Comparison of ENCODE assay signal across 21 cellular contexts in the genomic region with DNA sequence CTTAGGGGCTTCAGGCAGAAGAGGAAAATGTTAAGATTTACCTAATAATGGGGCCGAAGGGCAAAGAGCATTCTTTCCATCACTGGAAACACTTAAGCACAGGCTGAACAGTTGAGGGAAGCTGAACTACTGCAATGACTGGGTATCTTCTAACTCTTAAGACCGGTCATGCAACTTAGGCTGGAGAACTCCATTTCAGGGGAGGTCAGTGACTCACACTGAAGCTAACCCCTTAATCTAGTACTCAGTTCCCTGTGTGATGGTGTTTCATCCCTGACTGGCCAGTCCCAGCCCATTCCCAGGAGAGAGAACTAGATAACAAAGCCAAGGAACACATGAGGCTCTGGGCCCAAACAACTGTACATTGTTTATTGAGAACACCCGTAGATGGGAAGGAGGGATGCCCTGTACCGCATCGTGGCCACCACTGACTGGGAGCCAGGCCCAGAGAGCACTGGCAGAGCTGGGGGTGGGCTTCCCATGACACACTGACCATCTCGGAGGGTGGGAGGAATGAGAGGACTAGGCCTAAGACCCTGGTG. TPM values are rescaled to one million over a fixed set of nuclear protein-coding genes. Genes with fewer than 3 reads are reported as not detected.
DNase-seq lines count a peak whose midpoint lies in the region; ATAC-seq, FAIRE-seq and TF ChIP-seq lines count a peak whose summit lies in the region.
"Had no signal": no experiment of that assay in that cellular context is flagged by ENCODE, and none has a peak within 500 bp of the region (broad histone marks: within the 10 kb centered on the region; RNA-seq: fewer than 3 reads in every experiment).

No MANE protein-coding gene starts in this region.

- DNase-seq in HFFc6 (no peak), H1 (ENCODE audit: low read depth in 1 of 2, low spot score in 2 of 2) (no peak), nephron progenitor cell (no peak), Ammon's horn (ENCODE audit: low spot score) (no peak), neuronal stem cell (ENCODE audit: low spot score) (no peak)
- DNase-seq: activated CD4-positive, alpha-beta T cell treated with anti-CD3 and anti-CD28 coated beads, Interleukin-2, amount 50 U/mL, for 1 hour; activated T-cell treated with anti-CD3 and anti-CD28 coated beads, Interleukin-2, amount 50 U/mL, for 4 hours; BE2C; DMS53; H9; NCI-H1417; NCI-H2171 treated with DMSO at 0.1 percent for 48 hours; stimulated activated CD4-positive, alpha-beta T cell treated with anti-CD3 and anti-CD28 coated beads, Interleukin-4, amount 100 ng/mL, for 24 hours had no signal

- H2AFZ ChIP-seq in H1 (ENCODE audit: low read length) = no peak overlapping the region
- no peak overlapping the region for H2AFZ ChIP-seq in neuronal stem cell (ENCODE audit: low read length)

- no peak overlapping the region for H4K5ac ChIP-seq in H1 (ENCODE audit: insufficient read length, low read depth, low read length)

- no peak for FAIRE-seq in H1 (lab: Jason Lieb, UNC)
- FAIRE-seq: RCC 7860 had no signal

- no peak for TF ChIP-seq CTCF in HFFc6 (IDR thresholded peaks at IDR 0.05)
- TF ChIP-seq CTCF in H1 (IDR thresholded peaks at IDR 0.05; ENCODE audit: control extremely low read depth in 1 of 3, insufficient read depth in 1 of 3, low read depth in 1 of 3, low read length in 3 of 3) = no peak
- TF ChIP-seq CTCF in nephron progenitor cell (IDR thresholded peaks at IDR 0.05) = no peak

- H3K4me3 Mint-ChIP-seq in HFFc6 (no peak overlapping the region), nephron progenitor cell (no peak overlapping the region)
- H3K4me3 Mint-ChIP-seq: activated T-cell treated with anti-CD3 and anti-CD28 coated beads, Interleukin-2, amount 50 U/mL, for 4 hours; central memory CD8-positive, alpha-beta T cell; H9 had no signal

- no peak overlapping the region for H3K18ac ChIP-seq in H1 (ENCODE audit: extremely low read depth, low read length)
- no peak overlapping the region for H3K18ac ChIP-seq in neuronal stem cell (ENCODE audit: low read length)

- H3K4me1 Mint-ChIP-seq in HFFc6 (ENCODE audit: low read depth) (peaks cover 30% of the 10 kb centered on the region), nephron progenitor cell (peaks cover 21% of the 10 kb centered on the region)

- H3K4me2 ChIP-seq in BLaER1 treated with 17β-estradiol and CSF1 and Interleukin-3, amounts not matched to agents 10 nM and 100 nM = peak overlapping the region; percentile 21 to 91 (median 68); a peak in 20 of 22 replicates
- H3K4me2 ChIP-seq in H1 (ENCODE audit: insufficient read depth in 1 of 2, low read depth in 2 of 2, low read length in 2 of 2) (no peak overlapping the region), neuronal stem cell (ENCODE audit: insufficient read depth, low read length, poor library complexity, severe bottlenecking) (no peak overlapping the region)
- H3K4me2 ChIP-seq: KMS-11 had no signal

- H3K23me2 ChIP-seq in H1 (ENCODE audit: low read depth, low read length) = peaks cover 2% of the 10 kb centered on the region

- CTCF ChIA-PET in H1 (lab: Charles Lee; ENCODE audit: partially characterized antibody) = interaction anchor here (0.5 to 1.4 kb wide), 3 partner anchors 40 to 266 kb away, joined by 3 read pairs; no protein-coding TSS in a partner anchor

- TF ChIP-seq EP300 in H1 (IDR thresholded peaks at IDR 0.05; ENCODE audit: borderline replicate concordance in 1 of 2, low read depth in 2 of 2, low read length in 2 of 2) = no peak

- no peaks in the 10 kb centered on the region for H3K27me3 ChIP-seq in BLaER1 treated with 17β-estradiol and CSF1 and Interleukin-3, amounts not matched to agents 10 nM and 100 nM
- H3K27me3 ChIP-seq in H1 (replicated peaks in 1 of 4; ENCODE audit: control insufficient read depth in 3 of 4, extremely low read depth in 1 of 4, insufficient read depth in 3 of 4, low read length in 3 of 4) (no peaks in the 10 kb centered on the region), neuronal stem cell (ENCODE audit: control insufficient read depth in 3 of 3, insufficient read depth in 3 of 3, low read depth in 1 of 3, low read length in 3 of 3) (no peaks in the 10 kb centered on the region)
- H3K27me3 ChIP-seq: BE2C had no signal

- peaks cover 0 to 10% of the 10 kb centered on the region in 2 experiments; a peak in 2 of 4 replicates for H3K79me2 ChIP-seq in H1 (ENCODE audit: control insufficient read depth in 1 of 2, insufficient read depth in 2 of 2, low read length in 2 of 2)

- H2BK20ac ChIP-seq in H1 (ENCODE audit: low read length) = no peak overlapping the region

- H3K36me3 ChIP-seq in BLaER1 treated with 17β-estradiol and CSF1 and Interleukin-3, amounts not matched to agents 10 nM and 100 nM = peaks cover 0 to 86% (median 45%) of the 10 kb centered on the region in 11 experiments; a peak in 17 of 22 replicates
- H3K36me3 ChIP-seq in H1 (ENCODE audit: control insufficient read depth in 2 of 4, insufficient read depth in 4 of 4, low read length in 3 of 4) (peaks cover 9 to 35% (median 19%) of the 10 kb centered on the region in 4 experiments), neuronal stem cell (replicated peaks in 1 of 2; ENCODE audit: control insufficient read depth in 2 of 2, insufficient read depth in 2 of 2, low read length in 2 of 2) (peaks cover 49 to 86% of the 10 kb centered on the region in 2 donors)

- H2BK15ac ChIP-seq in H1 (ENCODE audit: low read length) = no peak overlapping the region
- no peak overlapping the region for H2BK15ac ChIP-seq in neuronal stem cell (ENCODE audit: low read length)

- H3K27me3 Mint-ChIP-seq in HFFc6 (ENCODE audit: insufficient read depth) (peaks cover 24% of the 10 kb centered on the region), nephron progenitor cell (ENCODE audit: low read depth, poor library complexity) (no peaks in the 10 kb centered on the region)
- H3K27me3 Mint-ChIP-seq: central memory CD8-positive, alpha-beta T cell had no signal

- peak overlapping the region; percentile 38; the same call in 1 of the 2 replicates for H2BK5ac ChIP-seq in H1 (ENCODE audit: low read depth, low read length)
- no peak overlapping the region for H2BK5ac ChIP-seq in neuronal stem cell (ENCODE audit: low read length)

- no peaks in the 10 kb centered on the region; the same call in 1 of the 2 replicates for H3K79me1 ChIP-seq in H1 (ENCODE audit: low read depth, low read length)
- H3K79me1 ChIP-seq in neuronal stem cell (ENCODE audit: low read depth, low read length) = no peaks in the 10 kb centered on the region

- H3K36me3 Mint-ChIP-seq in HFFc6 (ENCODE audit: low read depth) = peaks cover 82% of the 10 kb centered on the region
- H3K36me3 Mint-ChIP-seq in nephron progenitor cell (ENCODE audit: low read depth) = peaks cover 70% of the 10 kb centered on the region

- no peak for TF ChIP-seq RAD21 in H1 (IDR thresholded peaks at IDR 0.05 in 1 of 2, conservative IDR thresholded peaks at IDR 0.05 in 1 of 2; ENCODE audit: low read depth in 2 of 2, low read length in 2 of 2)

- no peak; a peak in 1 of 3 replicates for TF ChIP-seq POLR2A in H1 (IDR thresholded peaks at IDR 0.05; ENCODE audit: control extremely low read depth in 1 of 2, low read depth in 2 of 2, low read length in 2 of 2)

- H3K9me3 Mint-ChIP-seq in HFFc6 (no peaks in the 10 kb centered on the region; the same call in 1 of the 2 replicates), nephron progenitor cell (no peaks in the 10 kb centered on the region)
- H3K9me3 Mint-ChIP-seq: activated T-cell treated with anti-CD3 and anti-CD28 coated beads, Interleukin-2, amount 50 U/mL, for 4 hours; central memory CD8-positive, alpha-beta T cell; H9 had no signal

- H4K20me1 ChIP-seq in BLaER1 treated with 17β-estradiol and CSF1 and Interleukin-3, amounts not matched to agents 10 nM and 100 nM = peaks cover 0 to 98% (median 11%) of the 10 kb centered on the region in 11 experiments; a peak in 15 of 22 replicates
- no peaks in the 10 kb centered on the region for H4K20me1 ChIP-seq in H1 (replicated peaks in 1 of 2; ENCODE audit: control insufficient read depth in 1 of 2, insufficient read depth in 2 of 2, low read length in 2 of 2)

- H2AK5ac ChIP-seq in H1 (ENCODE audit: low read depth, low read length) (no peak overlapping the region), neuronal stem cell (ENCODE audit: low read depth, low read length) (no peak overlapping the region)

- peak overlapping the region in 7 of 11 experiments; percentile 3 to 57 (median 19); a peak in 11 of 22 replicates for H3K27ac ChIP-seq in BLaER1 treated with 17β-estradiol and CSF1 and Interleukin-3, amounts not matched to agents 10 nM and 100 nM
- H3K27ac ChIP-seq in H1 (ENCODE audit: low read depth, low read length) (no peak overlapping the region), neuronal stem cell (replicated peaks; ENCODE audit: low read length) (no peak overlapping the region)
- H3K27ac ChIP-seq: KMS-11 had no signal

- H3K4ac ChIP-seq in H1 (replicated peaks; ENCODE audit: insufficient read length, low read depth, low read length) = no peak overlapping the region
- no peak overlapping the region for H3K4ac ChIP-seq in neuronal stem cell (ENCODE audit: low read length)

- no peaks in the 10 kb centered on the region for H3K9me3 ChIP-seq in BLaER1 treated with 17β-estradiol and CSF1 and Interleukin-3, amounts not matched to agents 10 nM and 100 nM (replicated peaks in 1 of 11)
- H3K9me3 ChIP-seq in H1 (ENCODE audit: insufficient read depth in 2 of 2, low read depth in 1 of 2, low read length in 1 of 2) (no peaks in the 10 kb centered on the region), neuronal stem cell (replicated peaks in 1 of 2; ENCODE audit: control insufficient read depth in 2 of 2, insufficient read depth in 1 of 2, low read depth in 1 of 2, low read length in 2 of 2) (no peaks in the 10 kb centered on the region)
- H3K9me3 ChIP-seq: BE2C, thoracic aorta had no signal

- no peak overlapping the region for H2BK120ac ChIP-seq in H1 (replicated peaks; ENCODE audit: low read depth, low read length)
- H2BK120ac ChIP-seq in neuronal stem cell (ENCODE audit: low read depth, low read length) = no peak overlapping the region

- H4K91ac ChIP-seq in H1 (replicated peaks; ENCODE audit: insufficient read length, low read length) = no peak overlapping the region
- H4K91ac ChIP-seq in neuronal stem cell (ENCODE audit: low read depth, low read length, poor library complexity) = no peak overlapping the region

- H3K4me3 ChIP-seq in BLaER1 treated with 17β-estradiol and CSF1 and Interleukin-3, amounts not matched to agents 10 nM and 100 nM = no peak overlapping the region
- H3K4me3 ChIP-seq in H1 (ENCODE audit: extremely low read depth in 1 of 4, insufficient read depth in 2 of 4, low read depth in 3 of 4, low read length in 4 of 4) (no peak overlapping the region), neuronal stem cell (ENCODE audit: low read length in 2 of 2) (no peak overlapping the region)
- H3K4me3 ChIP-seq: skin epidermis, thoracic aorta had no signal

- H3K4me1 ChIP-seq in BLaER1 treated with 17β-estradiol and CSF1 and Interleukin-3, amounts not matched to agents 10 nM and 100 nM = peaks cover 40 to 65% (median 54%) of the 10 kb centered on the region in 10 experiments
- H3K4me1 ChIP-seq in H1 (replicated peaks in 1 of 4; ENCODE audit: control insufficient read depth in 3 of 4, insufficient read depth in 4 of 4, low read length in 3 of 4) (peaks cover 0 to 8% (median 4%) of the 10 kb centered on the region in 4 experiments; a peak in 3 of 7 replicates), neuronal stem cell (ENCODE audit: control insufficient read depth in 2 of 2, insufficient read depth in 1 of 2, low read depth in 1 of 2, low read length in 2 of 2) (peaks cover under 1 to 10% of the 10 kb centered on the region in 2 donors)
- H3K4me1 ChIP-seq: BE2C had no signal

- ATAC-seq in HG03432 (IDR thresholded peaks at IDR 0.05; ENCODE audit: unreplicated experiment) (no peak), HG03039 (IDR thresholded peaks at IDR 0.05; ENCODE audit: unreplicated experiment) (no peak)

- H3K9ac ChIP-seq in BLaER1 treated with 17β-estradiol and CSF1 and Interleukin-3, amounts not matched to agents 10 nM and 100 nM = peak overlapping the region in 6 of 11 experiments; percentile 23 to 63 (median 48); a peak in 10 of 22 replicates
- H3K9ac ChIP-seq in H1 (replicated peaks in 1 of 4; ENCODE audit: extremely low read depth in 1 of 4, low read depth in 3 of 4, low read length in 3 of 4) (no peak overlapping the region), neuronal stem cell (ENCODE audit: low read depth, low read length, poor library complexity) (no peak overlapping the region)
- H3K9ac ChIP-seq: KMS-11 had no signal

- 93% methylated on average over 6 of the region's 6 CpGs; no CpG with 5 or more reads in 1 of the 2 experiments for WGBS in H1 (ENCODE audit: extremely low coverage in 1 of 2, insufficient coverage in 1 of 2, insufficient read length in 1 of 2, insufficient replicate concordance in 2 of 2, low coverage in 1 of 2, low lambda C conversion rate in 2 of 2, missing lambda C conversion rate in 1 of 2), 2 experiments
- no CpG with 5 or more reads among the region's 6 CpGs for WGBS in neuronal stem cell (ENCODE audit: extremely low coverage in 2 of 2, insufficient read length in 2 of 2, insufficient replicate concordance in 1 of 2), 2 donors

- H3K23ac ChIP-seq in H1 (ENCODE audit: insufficient read length) (no peak overlapping the region), neuronal stem cell (ENCODE audit: low read depth, low read length, poor library complexity) (no peak overlapping the region)

- H3K56ac ChIP-seq in H1 (replicated peaks; ENCODE audit: insufficient read length, low read depth, low read length) = no peak overlapping the region

- H2BK12ac ChIP-seq in H1 (ENCODE audit: low read depth, low read length) (no peak overlapping the region), neuronal stem cell (ENCODE audit: low read length) (no peak overlapping the region)

- H3K14ac ChIP-seq in H1 (ENCODE audit: insufficient read length) (no peak overlapping the region), neuronal stem cell (ENCODE audit: low read length) (no peak overlapping the region)

- POLR2A ChIA-PET in H1 (lab: Charles Lee; ENCODE audit: partially characterized antibody) = interaction anchor here (0.6 to 10.7 kb wide), 11 partner anchors 8 to 169 kb away, joined by 3 to 248 read pairs (median 4); partner anchors contain the start of genes RPL27A and TRIM66

- H4K8ac ChIP-seq in H1 (ENCODE audit: extremely low read depth, insufficient read depth, low read length) = no peak overlapping the region
- no peak overlapping the region for H4K8ac ChIP-seq in neuronal stem cell (ENCODE audit: low read depth, low read length)

- H3K27ac Mint-ChIP-seq in HFFc6 (peak overlapping the region; percentile 11), nephron progenitor cell (peak overlapping the region; percentile 95)

RNA-seq across cellular contexts. Expression of gene RPL27A, which starts 10.5 kb away (rescaled TPM):
- 1,000 to 10,000 TPM in 4 of 6 experiments, 100 to 1,000 TPM in 2; 973 to 1,209 (median 1,069) TPM for total RNA-seq in HFFc6 (2021; fragmentation: NEBNext Ultra II Directional; extraction: Animal tissue kit (Norgen Biotek cat#: 25700))
- 1,756 and 1,761 TPM in 2 replicates for total RNA-seq in H1 (2021; fragmentation: NEBNext Ultra II Directional; extraction: Animal tissue kit (Norgen Biotek cat#: 25700))
- polyA plus RNA-seq in H1 (2011; rRNA removed) = 1,777 and 1,837 TPM in 2 replicates
- polyA plus RNA-seq in H1 (2011; cell fraction: cytosol; rRNA removed) = 2,449 TPM
- polyA plus RNA-seq in H1 (2011; cell fraction: nucleus; rRNA removed) = 879 TPM
- 2,701 to 2,826 TPM (median 2,726 TPM) in 4 replicates for polyA plus RNA-seq in H1 (2012, experiment 1 of 2)
- 37,839 TPM for polyA plus RNA-seq in H1 (2012, experiment 2 of 2)
- 2,237 TPM for polyA plus RNA-seq in H1 (2013, experiment 1 of 2)
- polyA plus RNA-seq in H1 (2013, experiment 2 of 2) = 2,283 TPM
- polyA minus RNA-seq in H1 (2011; rRNA and poly(A)+ RNA removed) = 410 and 445 TPM in 2 replicates
- 498 TPM for polyA minus RNA-seq in H1 (2011; cell fraction: cytosol; rRNA and poly(A)+ RNA removed)
- polyA minus RNA-seq in H1 (2011; cell fraction: nucleus; rRNA and poly(A)+ RNA removed) = 541 TPM
- polyA plus RNA-seq in neuronal stem cell (2013, experiment 1 of 2) = 2,211 TPM
- 2,173 TPM for polyA plus RNA-seq in neuronal stem cell (2013, experiment 2 of 2)

RNA-seq across cellular contexts. Expression of gene TRIM66, which starts 10.6 kb away (rescaled TPM):
- 1 to 10 TPM; 4.5 to 6.9 (median 5.6) TPM for total RNA-seq in HFFc6 (2021; fragmentation: NEBNext Ultra II Directional; extraction: Animal tissue kit (Norgen Biotek cat#: 25700))
- 3.0 and 3.1 TPM in 2 replicates for total RNA-seq in H1 (2021; fragmentation: NEBNext Ultra II Directional; extraction: Animal tissue kit (Norgen Biotek cat#: 25700))
- polyA plus RNA-seq in H1 (2011; rRNA removed) = 3.5 and 4.4 TPM in 2 replicates
- polyA plus RNA-seq in H1 (2011; cell fraction: cytosol; rRNA removed) = 4.7 TPM
- 17.7 TPM for polyA plus RNA-seq in H1 (2011; cell fraction: nucleus; rRNA removed)
- 3.2 to 4.1 TPM (median 3.7 TPM) in 4 replicates for polyA plus RNA-seq in H1 (2012, experiment 1 of 2)
- 0.46 TPM for polyA plus RNA-seq in H1 (2012, experiment 2 of 2)
- 2.2 TPM for polyA plus RNA-seq in H1 (2013, experiment 1 of 2)
- polyA plus RNA-seq in H1 (2013, experiment 2 of 2) = 1.5 TPM
- polyA minus RNA-seq in H1 (2011; rRNA and poly(A)+ RNA removed) = 7.1 and 16.9 TPM in 2 replicates
- polyA minus RNA-seq in H1 (2011; cell fraction: cytosol; rRNA and poly(A)+ RNA removed) = 2.7 TPM
- polyA minus RNA-seq in H1 (2011; cell fraction: nucleus; rRNA and poly(A)+ RNA removed) = 13.4 TPM
- polyA plus RNA-seq in neuronal stem cell (2013, experiment 1 of 2) = 1.3 TPM
- 1.3 TPM for polyA plus RNA-seq in neuronal stem cell (2013, experiment 2 of 2)

Comparison
In these comparisons a context has a peak if more than half of its experiments do, and no peak if none do; other contexts are left out.
1. H3K27ac ChIP-seq: peak in BLaER1 treated with 17β-estradiol and CSF1 and Interleukin-3, amounts not matched to agents 10 nM and 100 nM (7 of 11); none in H1 (single experiment) and neuronal stem cell (single experiment).
2. H3K4me2 ChIP-seq: peak in BLaER1 treated with 17β-estradiol and CSF1 and Interleukin-3, amounts not matched to agents 10 nM and 100 nM (11 of 11); none in H1 (0 of 2) and neuronal stem cell (single experiment).
3. H3K9ac ChIP-seq: peak in BLaER1 treated with 17β-estradiol and CSF1 and Interleukin-3, amounts not matched to agents 10 nM and 100 nM (6 of 11); none in H1 (0 of 4) and neuronal stem cell (single experiment).